In genomic region chr19:57769345-57770131, GRCh38 we compare ENCODE assay signal across 8 cellular contexts. TPM values are rescaled to one million over a fixed set of nuclear protein-coding genes. Genes with fewer than 3 reads are reported as not detected.
DNase-seq lines count a peak whose midpoint lies in the region; ATAC-seq and TF ChIP-seq lines count a peak whose summit lies in the region.

TSS of gene ZNF586 (plus strand) at chr19:57769676. CDS start at chr19:57769843, 167 bp downstream.

- no peak within 1 kb of the TSS for H2BK15ac ChIP-seq in IMR-90 (ENCODE audit: low read depth, low read length)

- no peaks in the 10 kb centered on the region for H3K27me3 ChIP-seq in IMR-90 (ENCODE audit: control insufficient read depth, insufficient read depth, low read length)
- no peaks in the 10 kb centered on the region for H3K27me3 ChIP-seq in RWPE2 (ENCODE audit: insufficient read depth, poor library complexity, severe bottlenecking)

- 0 out of 2 replicates have a peak within 1 kb of the TSS, but pooled peaks have one; percentile 0 for H3K23ac ChIP-seq in IMR-90 (ENCODE audit: low read depth, low read length)

- H3K9ac ChIP-seq in IMR-90 (ENCODE audit: low read depth, low read length) = peak within 1 kb of the TSS; percentile 72

- H2BK120ac ChIP-seq in IMR-90 (ENCODE audit: low read depth, low read length) = no peak within 1 kb of the TSS

- dilution Hi-C loops in IMR-90 (cut with HindIII; ENCODE audit: low sequenced_read_pairs, unreplicated experiment) = no loop called here

- H3K27ac Mint-ChIP-seq in activated T-helper 17 cell treated with anti-CD3 and anti-CD28 coated beads, Interleukin-2, amount 50 U/mL, for 72 hours = peak within 1 kb of the TSS; percentile 86
- peak within 1 kb of the TSS; percentile 71 to 80 for H3K27ac Mint-ChIP-seq in natural killer cell treated with Interleukin-12 subunit alpha and Interleukin-12 subunit beta and Interleukin-15 and Interleukin-18, amount 100 ng/mL, for 72 hours

- H2AK9ac ChIP-seq in IMR-90 (replicated peaks; ENCODE audit: low read depth, low read length, poor library complexity) = peak within 1 kb of the TSS; percentile 59

- no peak within 1 kb of the TSS for H4K91ac ChIP-seq in IMR-90 (ENCODE audit: insufficient read depth, low read depth, low read length)

- TF ChIP-seq CTCF in IMR-90 (conservative IDR thresholded peaks at IDR 0.05; ENCODE audit: low read depth, low read length) (no peak), RWPE2 (IDR thresholded peaks at IDR 0.05; ENCODE audit: poor library complexity, severe bottlenecking) (no peak)

- no peaks in the 10 kb centered on the region for H3K27me3 Mint-ChIP-seq in activated T-helper 17 cell treated with anti-CD3 and anti-CD28 coated beads, Interleukin-2, amount 50 U/mL, for 72 hours
- H3K27me3 Mint-ChIP-seq in natural killer cell treated with Interleukin-12 subunit alpha and Interleukin-12 subunit beta and Interleukin-15 and Interleukin-18, amount 100 ng/mL, for 72 hours = no peaks in the 10 kb centered on the region

- no peaks in the 10 kb centered on the region for H3K9me1 ChIP-seq in IMR-90 (ENCODE audit: insufficient read depth, low read length)

- peak; percentile 68; the same call in 1 of the 2 replicates for TF ChIP-seq POLR2A in IMR-90 (IDR thresholded peaks at IDR 0.05; ENCODE audit: low read depth, low read length)

- CTCF ChIA-PET in IMR-90 (lab: Yijun Ruan, JAX) = no interaction called here

- POLR2A ChIA-PET in IMR-90 (lab: Charles Lee; ENCODE audit: unreplicated experiment) = interaction anchor here (0.7 kb wide), 1 partner anchor 13 kb away, joined by 4 read pairs; no protein-coding TSS in a partner anchor

- H3K9me3 ChIP-seq in IMR-90 (ENCODE audit: control insufficient read depth, insufficient read depth, low read length) (peaks cover 3% of the 10 kb centered on the region; the same call in 1 of the 2 replicates), RWPE2 (ENCODE audit: severe bottlenecking) (no peaks in the 10 kb centered on the region)

- peak within 1 kb of the TSS; percentile 37 to 96; a peak in 2 of 4 replicates for H4K8ac ChIP-seq in IMR-90 (ENCODE audit: low read depth in 2 of 2, low read length in 2 of 2)

- 0 out of 2 replicates have a peak, but pooled peaks cover 3% of the 10 kb centered on the region for H3K4me1 ChIP-seq in IMR-90 (ENCODE audit: control insufficient read depth, insufficient read depth, low read length)
- no peaks in the 10 kb centered on the region for H3K4me1 ChIP-seq in RWPE2 (ENCODE audit: insufficient read depth, poor library complexity, severe bottlenecking)

- peak; percentile 91 for DNase-seq in DMS114 treated with DMSO at 0.1 percent for 48 hours (lab: John Stamatoyannopoulos, UW; ENCODE audit: unreplicated experiment)
- DNase-seq in IMR-90 = peak; percentile 93
- peak; percentile 92 for DNase-seq in RWPE2 (ENCODE audit: low spot score)
- DNase-seq in fibroblast of peridontal ligament (ENCODE audit: extremely low read depth) = peak; percentile 92
- DNase-seq in natural killer cell treated with Interleukin-12 subunit alpha and Interleukin-12 subunit beta and Interleukin-15 and Interleukin-18, amount 100 ng/mL, for 72 hours (ENCODE audit: low spot score) = peak; percentile 91
- DNase-seq in stimulated activated naive CD4-positive, alpha-beta T cell treated with Interleukin-2 at 50 U/mL for 16 hours (lab: John Stamatoyannopoulos, UW) = peak; percentile 85

- H3K18ac ChIP-seq in IMR-90 (ENCODE audit: low read depth, low read length) = no peak within 1 kb of the TSS

- peaks cover 49% of the 10 kb centered on the region for H3K36me3 Mint-ChIP-seq in activated T-helper 17 cell treated with anti-CD3 and anti-CD28 coated beads, Interleukin-2, amount 50 U/mL, for 72 hours (ENCODE audit: low read depth)
- peaks cover 48% of the 10 kb centered on the region for H3K36me3 Mint-ChIP-seq in natural killer cell treated with Interleukin-12 subunit alpha and Interleukin-12 subunit beta and Interleukin-15 and Interleukin-18, amount 100 ng/mL, for 72 hours

- peaks cover 9% of the 10 kb centered on the region for H3K9me3 Mint-ChIP-seq in activated T-helper 17 cell treated with anti-CD3 and anti-CD28 coated beads, Interleukin-2, amount 50 U/mL, for 72 hours
- peaks cover 7% of the 10 kb centered on the region for H3K9me3 Mint-ChIP-seq in natural killer cell treated with Interleukin-12 subunit alpha and Interleukin-12 subunit beta and Interleukin-15 and Interleukin-18, amount 100 ng/mL, for 72 hours

- peak within 1 kb of the TSS; percentile 85 for H3K4me3 Mint-ChIP-seq in activated T-helper 17 cell treated with anti-CD3 and anti-CD28 coated beads, Interleukin-2, amount 50 U/mL, for 72 hours
- H3K4me3 Mint-ChIP-seq in natural killer cell treated with Interleukin-12 subunit alpha and Interleukin-12 subunit beta and Interleukin-15 and Interleukin-18, amount 100 ng/mL, for 72 hours = peak within 1 kb of the TSS; percentile 89

- H3K4me2 ChIP-seq in IMR-90 (ENCODE audit: low read depth, low read length) = peak within 1 kb of the TSS; percentile 68

- H3K4ac ChIP-seq in IMR-90 (ENCODE audit: low read depth, low read length) = 0 out of 2 replicates have a peak within 1 kb of the TSS, but pooled peaks have one; percentile 29

- peaks cover 14 to 19% of the 10 kb centered on the region in 2 experiments for H3K79me1 ChIP-seq in IMR-90 (ENCODE audit: low read depth in 1 of 2, low read length in 2 of 2)

- H3K56ac ChIP-seq in IMR-90 (ENCODE audit: extremely low read depth, insufficient read depth, low read length) = no peak within 1 kb of the TSS

- peak within 1 kb of the TSS; percentile 46; the same call in 1 of the 2 replicates for H4K5ac ChIP-seq in IMR-90 (ENCODE audit: low read depth, low read length)

- intact Hi-C loops in IMR-90 (cut with micrococcal nuclease) = no loop called here

- H3K4me3 ChIP-seq in IMR-90 (ENCODE audit: insufficient read depth, low read depth, low read length) = peak within 1 kb of the TSS; percentile 74
- H3K4me3 ChIP-seq in RWPE2 (ENCODE audit: severe bottlenecking) = peak within 1 kb of the TSS; percentile 77

- H2BK20ac ChIP-seq in IMR-90 (ENCODE audit: low read depth, low read length) = no peak within 1 kb of the TSS

- H3K27ac ChIP-seq in IMR-90 (ENCODE audit: insufficient read depth, low read length) = peak within 1 kb of the TSS; percentile 51
- H3K27ac ChIP-seq in RWPE2 (ENCODE audit: poor library complexity, severe bottlenecking) = peak within 1 kb of the TSS; percentile 54

- WGBS in IMR-90 (ENCODE audit: extremely low coverage in 2 of 2, insufficient read length in 1 of 2), 2 experiments = 2% methylated on average over 27 of the region's 61 CpGs; no CpG with 5 or more reads in 1 of the 2 experiments

- H3K14ac ChIP-seq in IMR-90 (replicated peaks; ENCODE audit: low read depth, low read length) = 0 out of 2 replicates have a peak within 1 kb of the TSS, but pooled peaks have one; percentile 42

- BruUV-seq in IMR-90 (replicated peaks; lab: Mats Ljungman, UMichigan) = no TSS peak

- H3K36me3 ChIP-seq in IMR-90 (ENCODE audit: control insufficient read depth, insufficient read depth, low read length) (peaks cover 14% of the 10 kb centered on the region), RWPE2 (ENCODE audit: low read depth) (peaks cover 36% of the 10 kb centered on the region)

- in situ Hi-C loops in IMR-90 (cut with MboI; ENCODE audit: low sequenced_read_pairs) = no loop called here

- peaks cover 22% of the 10 kb centered on the region for H3K4me1 Mint-ChIP-seq in activated T-helper 17 cell treated with anti-CD3 and anti-CD28 coated beads, Interleukin-2, amount 50 U/mL, for 72 hours
- H3K4me1 Mint-ChIP-seq in natural killer cell treated with Interleukin-12 subunit alpha and Interleukin-12 subunit beta and Interleukin-15 and Interleukin-18, amount 100 ng/mL, for 72 hours (ENCODE audit: low read depth in 2 of 2) = peaks cover 25 to 29% of the 10 kb centered on the region in 2 donors

- no peak for TF ChIP-seq RAD21 in IMR-90 (IDR thresholded peaks at IDR 0.05; ENCODE audit: low read length)

- peak; percentile 89 for ATAC-seq in GM21528 (IDR thresholded peaks at IDR 0.05; ENCODE audit: low FRiP score, unreplicated experiment)
- ATAC-seq in IMR-90 (ENCODE audit: low read depth) = peak; percentile 99
- peak; percentile 100 for ATAC-seq in RWPE2 (ENCODE audit: low read depth)
- peak; percentile 100 for ATAC-seq in activated T-helper 17 cell treated with anti-CD3 and anti-CD28 coated beads, Interleukin-2, amount 50 U/mL, for 72 hours (replicated peaks)
- peak; percentile 99 to 100 for ATAC-seq in natural killer cell treated with Interleukin-12 subunit alpha and Interleukin-12 subunit beta and Interleukin-15 and Interleukin-18, amount 100 ng/mL, for 72 hours

- peaks cover under 1% of the 10 kb centered on the region; the same call in 1 of the 2 replicates for H4K20me1 ChIP-seq in IMR-90 (ENCODE audit: insufficient read depth, low read length)

- peak within 1 kb of the TSS; percentile 91 for H2AFZ ChIP-seq in IMR-90 (replicated peaks; ENCODE audit: low read length, poor library complexity)

- peak within 1 kb of the TSS; percentile 29 for H2BK5ac ChIP-seq in IMR-90 (ENCODE audit: low read depth, low read length, poor library complexity, severe bottlenecking)

- H2AK5ac ChIP-seq in IMR-90 (ENCODE audit: low read depth, low read length) = no peak within 1 kb of the TSS; the same call in 1 of the 2 replicates

TF ChIP-seq in IMR-90, 13 proteins besides CTCF, POLR2A, EP300 and RAD21 (continues in another document):
- TF ChIP-seq USF2 (IDR thresholded peaks at IDR 0.05; ENCODE audit: low read depth, low read length) (peak; percentile 37; the same call in 1 of the 2 replicates), MAZ (IDR thresholded peaks at IDR 0.05; ENCODE audit: borderline replicate concordance, low read depth, low read length) (no peak), MAFK (IDR thresholded peaks at IDR 0.05; ENCODE audit: low read depth, low read length) (0 out of 2 replicates have a peak, but pooled peaks have one; percentile 18), CEBPB (IDR thresholded peaks at IDR 0.05; ENCODE audit: low read depth, low read length) (no peak), NFE2L2 (IDR thresholded peaks at IDR 0.05; ENCODE audit: low read depth, low read length) (no peak), SMC3 (IDR thresholded peaks at IDR 0.05; ENCODE audit: low read depth, low read length) (no peak)

RNA-seq across cellular contexts. Expression of gene ZNF586, which starts in this region (rescaled TPM):
- 17.2 and 18.6 TPM in 2 replicates for total RNA-seq in IMR-90 (2012; rRNA removed)
- polyA plus RNA-seq in IMR-90 (2012; rRNA removed) = 5.5 and 5.6 TPM in 2 replicates
- polyA plus RNA-seq in IMR-90 (2012; cell fraction: cytosol; rRNA removed) = 3.0 and 4.7 TPM in 2 replicates
- polyA plus RNA-seq in IMR-90 (2012; cell fraction: nucleus; rRNA removed; ENCODE audit: low replicate concordance) = 3.6 and 7.9 TPM in 2 replicates
- total RNA-seq in activated T-helper 17 cell treated with anti-CD3 and anti-CD28 coated beads, Interleukin-2, amount 50 U/mL, for 72 hours = 10 to 100 TPM; 16.0 to 21.0 TPM
- 10 to 100 TPM; 19.4 to 20.1 TPM for total RNA-seq in natural killer cell treated with Interleukin-12 subunit alpha and Interleukin-12 subunit beta and Interleukin-15 and Interleukin-18, amount 100 ng/mL, for 72 hours

Comparison
In these comparisons a context has a peak if more than half of its experiments do, and no peak if none do; other contexts are left out.
1. Peak in every context shown above with its lines: DNase-seq, ATAC-seq, H3K4me3 ChIP-seq and H3K27ac ChIP-seq.